In genomic region chr16:54115558-54115957, GRCh38 we compare ENCODE assay signal across 28 cellular contexts.
"Had no signal": no experiment of that assay in that cellular context is flagged by ENCODE, and none has a peak within 500 bp of the region (broad histone marks: within the 10 kb centered on the region; RNA-seq: fewer than 3 reads in every experiment).

No MANE protein-coding gene starts in this region.

- H2AFZ ChIP-seq: hepatocyte had no signal

- DNase-seq: heart right ventricle; kidney glomerular epithelial cell; left cardiac atrium; lower lobe of right lung; mammary epithelial cell; mesenchymal stem cell; naive thymus-derived CD8-positive, alpha-beta T cell; occipital lobe; ovary; stimulated activated CD4-positive, alpha-beta T cell treated with anti-CD3 and anti-CD28 coated beads, Interleukin-12 subunit alpha, Interleukin-12 subunit beta, amount 100 ng/mL, for 4 hours; stimulated activated CD4-positive, alpha-beta T cell treated with anti-CD3 and anti-CD28 coated beads, Interleukin-15, amount 100 ng/mL, for 24 hours; stimulated activated CD4-positive, alpha-beta T cell treated with anti-CD3 and anti-CD28 coated beads, Interleukin-2, amount 100 ng/mL, for 24 hours; stimulated activated CD4-positive, alpha-beta T cell treated with anti-CD3 and anti-CD28 coated beads, Interleukin-4, amount 100 ng/mL, for 1 hour; stimulated activated naive B cell treated with anti-CD40 and anti-IgM and Interleukin-4, amounts not matched to agents 10 μg/mL and 1 μg/mL and 100 μg/mL, for 72 hours; stimulated activated naive CD8-positive, alpha-beta T cell treated with anti-CD3 and anti-CD28 coated beads, Interleukin-15, Interleukin-2, amounts not matched to agents 100 U/mL and 50 U/mL, for 24 hours; stomach; testis; thyroid gland; transverse colon; upper lobe of left lung had no signal

- H3K4me2 ChIP-seq: hepatocyte had no signal

- H3K36me3 ChIP-seq: neutrophil, ovary, transverse colon had no signal

- H3K27ac ChIP-seq: hepatocyte, lower lobe of right lung, neutrophil, ovary, right atrium auricular region, skin epidermis, stomach, testis, thyroid gland, transverse colon, upper lobe of left lung had no signal

- H3K27me3 ChIP-seq: heart right ventricle, hepatocyte, neutrophil, ovary, right atrium auricular region, stomach, testis, thyroid gland, transverse colon, upper lobe of left lung had no signal

- H3K4me3 ChIP-seq: heart right ventricle, hepatocyte, lower lobe of right lung, ovary, right atrium auricular region, skin epidermis, stomach, testis, thyroid gland, transverse colon, upper lobe of left lung had no signal

- H3K4me1 ChIP-seq: lower lobe of right lung, right atrium auricular region, stomach, testis, thyroid gland, transverse colon, upper lobe of left lung had no signal

- H3K27ac Mint-ChIP-seq: naive thymus-derived CD8-positive, alpha-beta T cell; nephron; progenitor cell of endocrine pancreas; stimulated activated naive B cell treated with anti-CD40 and anti-IgM and Interleukin-4, amounts not matched to agents 10 μg/mL and 1 μg/mL and 100 μg/mL, for 72 hours had no signal

- H3K9me3 ChIP-seq: heart right ventricle, lower lobe of right lung, neutrophil, ovary, right atrium auricular region, stomach, testis, thyroid gland, transverse colon, upper lobe of left lung had no signal

- H3K27me3 Mint-ChIP-seq: naive thymus-derived CD8-positive, alpha-beta T cell; stimulated activated naive B cell treated with anti-CD40 and anti-IgM and Interleukin-4, amounts not matched to agents 10 μg/mL and 1 μg/mL and 100 μg/mL, for 72 hours had no signal

- H3K9me3 Mint-ChIP-seq: naive thymus-derived CD8-positive, alpha-beta T cell; nephron; neural crest cell; stimulated activated naive B cell treated with anti-CD40 and anti-IgM and Interleukin-4, amounts not matched to agents 10 μg/mL and 1 μg/mL and 100 μg/mL, for 72 hours had no signal

- H3K4me3 Mint-ChIP-seq: naive thymus-derived CD8-positive, alpha-beta T cell; nephron; neural crest cell; stimulated activated naive B cell treated with anti-CD40 and anti-IgM and Interleukin-4, amounts not matched to agents 10 μg/mL and 1 μg/mL and 100 μg/mL, for 72 hours had no signal

- H3K4me1 Mint-ChIP-seq: nephron; neural crest cell; stimulated activated naive B cell treated with anti-CD40 and anti-IgM and Interleukin-4, amounts not matched to agents 10 μg/mL and 1 μg/mL and 100 μg/mL, for 72 hours had no signal

- H3K79me2 ChIP-seq: hepatocyte had no signal

- ATAC-seq: left cardiac atrium; lower lobe of right lung; naive thymus-derived CD8-positive, alpha-beta T cell; sciatic nerve; stimulated activated naive B cell treated with anti-CD40 and anti-IgM and Interleukin-4, amounts not matched to agents 10 μg/mL and 1 μg/mL and 100 μg/mL, for 72 hours; stimulated activated naive CD8-positive, alpha-beta T cell treated with anti-CD3 and anti-CD28 coated beads, Interleukin-15, Interleukin-2, amounts not matched to agents 100 U/mL and 50 U/mL, for 24 hours had no signal
